8 cellular contexts compared by ENCODE assay signal in the genomic region with DNA sequence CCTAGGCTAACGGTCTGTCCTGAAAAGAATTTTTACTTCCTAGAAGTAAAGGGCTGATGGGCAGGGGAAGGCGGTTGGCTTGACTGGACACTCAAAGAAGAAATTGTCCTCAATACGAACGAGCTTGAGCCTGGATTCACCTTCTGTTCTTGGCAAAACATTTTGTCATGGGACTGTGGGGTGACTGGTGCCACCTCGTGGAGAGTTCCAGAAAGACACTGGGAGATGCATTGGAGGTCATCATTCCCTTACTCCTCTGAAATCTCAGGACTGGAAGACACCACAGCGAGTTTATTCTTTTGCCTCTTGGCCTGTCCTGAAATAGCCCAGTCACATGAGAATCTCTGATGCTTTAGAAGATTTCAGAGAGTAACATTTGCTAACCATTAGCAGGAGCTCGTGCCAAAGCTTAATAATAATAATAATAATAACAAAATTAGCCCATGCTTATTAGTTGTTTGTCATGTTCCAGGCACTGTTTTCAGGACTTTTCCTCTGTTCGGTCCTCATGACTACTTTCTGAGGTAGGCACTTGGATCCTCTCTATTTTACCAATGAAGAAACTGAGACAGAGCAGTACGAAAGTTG. TPM values are rescaled to one million over a fixed set of nuclear protein-coding genes. Genes with fewer than 3 reads are reported as not detected.
A peak's percentile ranks its signal among the peaks of the same experiment; 100 is the strongest.
DNase-seq lines count a peak whose midpoint lies in the region; ATAC-seq and TF ChIP-seq lines count a peak whose summit lies in the region.

No MANE protein-coding gene starts in this region.

- H3K27ac Mint-ChIP-seq in T-helper 17 cell, result no peak overlapping the region

- peaks cover 2% of the 10 kb centered on the region for H3K36me3 Mint-ChIP-seq in T-helper 17 cell (ENCODE audit: low read depth)

- H3K27me3 Mint-ChIP-seq in T-helper 17 cell, result peaks cover 6% of the 10 kb centered on the region

- no peaks in the 10 kb centered on the region for H3K9me3 ChIP-seq in T-helper 17 cell (ENCODE audit: control insufficient read depth, low read length, poor library complexity, severe bottlenecking)

- peak; percentile 37 for ATAC-seq in T-helper 17 cell
- peak; percentile 69 for ATAC-seq in left colon

- CTCF ChIA-PET in HEK293T (lab: Yijun Ruan, JAX), result interaction anchor here (0.5 to 3.4 kb wide), 13 partner anchors 8 to 1931 kb away, joined by 3 to 27 read pairs (median 4); no protein-coding TSS in a partner anchor

- DNase-seq in activated CD4-positive, alpha-beta T cell treated with anti-CD3 and anti-CD28 coated beads for 24 hours (ENCODE audit: low read depth in 2 of 2), result peak; percentile 7 to 28
- DNase-seq in activated CD4-positive, alpha-beta T cell treated with anti-CD3 and anti-CD28 coated beads for 1 hour, result no peak
- DNase-seq in HEK293T (ENCODE audit: extremely low spot score), result peak; percentile 77
- peak; percentile 62 for DNase-seq in NAMALWA (ENCODE audit: low spot score)
- DNase-seq in T-helper 17 cell, result peak in 1 of 3 donors; percentile 18
- peak; percentile 11 for DNase-seq in central memory CD4-positive, alpha-beta T cell
- peak; percentile 54 to 67 for DNase-seq in left colon
- DNase-seq in stimulated activated CD4-positive, alpha-beta T cell treated with anti-CD3 and anti-CD28 coated beads, Interleukin-4, amount 100 ng/mL, for 4 hours, result peak; percentile 11 to 21

- H3K4me3 Mint-ChIP-seq in T-helper 17 cell, result no peak overlapping the region

- intact Hi-C loops in left colon (cut with DNase I, micrococcal nuclease), result loop anchor here in 1 of 2 donors (2.0 kb wide), 1 partner anchor 54 kb away; no protein-coding TSS in a partner anchor

- POLR2A ChIA-PET in HEK293T (lab: Yijun Ruan, JAX), result no interaction called here

- H3K4me1 Mint-ChIP-seq in T-helper 17 cell, result peaks cover 11% of the 10 kb centered on the region

TF ChIP-seq in HEK293T, 16 proteins besides CTCF, POLR2A, EP300 and RAD21:
- TF ChIP-seq ELF4 (IDR thresholded peaks at IDR 0.05), result no peak
- TF ChIP-seq ARNT (IDR thresholded peaks at IDR 0.05), result no peak
- TF ChIP-seq SP1 (IDR thresholded peaks at IDR 0.05), result no peak
- TF ChIP-seq BHLHE40 (IDR thresholded peaks at IDR 0.05; ENCODE audit: borderline replicate concordance), result no peak
- no peak for TF ChIP-seq NFRKB (IDR thresholded peaks at IDR 0.05)

RNA-seq across cellular contexts. Expression of a gene that starts 44.5 kb away (rescaled TPM):
- 1 to 10 TPM; 1.8 to 2.9 TPM for total RNA-seq in T-helper 17 cell
- 1 to 10 TPM; 2.5 to 2.6 TPM for total RNA-seq in left colon
